ENCODE assay signal across 11 cellular contexts in the genomic region with DNA sequence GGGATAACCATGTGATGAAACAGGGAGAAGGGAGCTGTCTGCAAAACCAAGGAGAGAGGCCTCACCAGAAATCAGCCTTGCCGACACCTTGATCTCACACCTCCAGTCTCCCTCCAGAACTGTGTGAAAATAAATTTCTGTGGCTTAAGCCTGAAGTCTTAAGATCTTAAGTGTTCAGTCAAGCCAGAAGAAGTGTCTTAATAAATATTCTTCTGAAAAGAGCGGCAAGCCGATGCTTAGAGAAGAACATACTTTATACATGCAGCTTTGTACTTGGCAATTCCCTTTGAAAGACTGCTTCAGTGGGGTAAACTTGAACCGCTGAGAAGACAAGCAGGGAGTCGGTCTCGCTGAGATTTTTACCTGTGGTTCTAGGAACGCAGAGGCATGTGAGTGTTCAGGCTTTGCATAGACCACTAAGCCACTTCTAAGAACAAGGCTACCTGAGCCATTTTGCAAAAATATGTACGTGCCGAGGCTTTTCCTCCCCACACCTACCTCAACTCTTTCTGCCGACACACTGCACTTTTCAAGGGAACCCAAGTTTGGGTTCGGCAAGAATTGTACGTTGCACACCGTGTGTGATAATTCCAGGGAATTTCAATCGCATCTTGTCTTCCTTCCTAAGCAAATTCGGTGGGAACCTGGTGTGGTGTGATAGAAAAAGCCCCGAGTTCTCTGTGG. TPM values are rescaled to one million over a fixed set of nuclear protein-coding genes. Genes with fewer than 3 reads are reported as not detected.
A peak's percentile ranks its signal among the peaks of the same experiment; 100 is the strongest.
DNase-seq lines count a peak whose midpoint lies in the region; ATAC-seq and TF ChIP-seq lines count a peak whose summit lies in the region.
"Had no signal": no experiment of that assay in that cellular context is flagged by ENCODE, and none has a peak within 500 bp of the region (broad histone marks: within the 10 kb centered on the region; RNA-seq: fewer than 3 reads in every experiment).

No MANE protein-coding gene starts in this region.

- peak overlapping the region; percentile 55 for H2AK5ac ChIP-seq in mesenchymal stem cell (ENCODE audit: low read length, severe bottlenecking)

- H3K4me3 ChIP-seq in AG10803 (ENCODE audit: low read length) (peak overlapping the region; percentile 74), mesenchymal stem cell (ENCODE audit: insufficient read depth in 1 of 2, low read depth in 1 of 2, low read length in 2 of 2) (no peak overlapping the region)
- H3K4me3 ChIP-seq in Jurkat, Clone E6-1 (ENCODE audit: low read length), result peak overlapping the region; percentile 69

- H3K23ac ChIP-seq in mesenchymal stem cell (ENCODE audit: low read length in 2 of 2), result no peak overlapping the region

- DNase-seq in AG10803 (ENCODE audit: low read depth) (no peak), mesenchymal stem cell (no peak), NOMO-1 (lab: John Stamatoyannopoulos, UW; ENCODE audit: unreplicated experiment in 2 of 2) (no peak), NCI-H526 treated with DMSO at 0.1 percent for 48 hours (lab: John Stamatoyannopoulos, UW) (no peak)
- peak; percentile 93 for DNase-seq in Jurkat, Clone E6-1 (ENCODE audit: low read depth, low spot score)
- peak; percentile 71 to 72 for DNase-seq in activated T-cell treated with anti-CD3 and anti-CD28 coated beads, Interleukin-2, amount 50 U/mL, for 48 hours
- DNase-seq: BE2C, NCI-H69, T1000 had no signal

- H2BK120ac ChIP-seq in mesenchymal stem cell (ENCODE audit: low read depth, low read length), result no peak overlapping the region

- H3K4me2 ChIP-seq in mesenchymal stem cell (ENCODE audit: low read length, poor library complexity, severe bottlenecking), result no peak overlapping the region

- no peak overlapping the region for H2BK5ac ChIP-seq in mesenchymal stem cell (ENCODE audit: low read depth, low read length, poor library complexity, severe bottlenecking)

- H3K79me1 ChIP-seq in mesenchymal stem cell (replicated peaks; ENCODE audit: low read length, poor library complexity, severe bottlenecking), result peaks cover 18% of the 10 kb centered on the region

- H3K9me3 ChIP-seq in mesenchymal stem cell (ENCODE audit: control insufficient read depth, low read length), result no peaks in the 10 kb centered on the region
- H3K9me3 ChIP-seq: BE2C had no signal

- peaks cover 8% of the 10 kb centered on the region for H3K4me1 ChIP-seq in mesenchymal stem cell (ENCODE audit: control insufficient read depth, insufficient read depth, low read depth, low read length)
- H3K4me1 ChIP-seq: BE2C had no signal

- 95% methylated on average over 15 of the region's 16 CpGs for WGBS in mesenchymal stem cell

- no peaks in the 10 kb centered on the region for H3K27me3 ChIP-seq in mesenchymal stem cell (ENCODE audit: control insufficient read depth in 1 of 2, insufficient read depth in 1 of 2, low read length in 2 of 2)
- H3K27me3 ChIP-seq: BE2C had no signal

- no peak overlapping the region for H3K14ac ChIP-seq in mesenchymal stem cell (ENCODE audit: low read length in 2 of 2)

- H2AFZ ChIP-seq in mesenchymal stem cell (ENCODE audit: low read depth, low read length), result peak overlapping the region; percentile 15

- H3K27ac ChIP-seq in mesenchymal stem cell (ENCODE audit: low read length, poor library complexity, severe bottlenecking), result no peak overlapping the region

- no peaks in the 10 kb centered on the region for H3K36me3 ChIP-seq in mesenchymal stem cell (ENCODE audit: control insufficient read depth in 1 of 2, insufficient read depth in 2 of 2, low read depth in 1 of 2, low read length in 2 of 2)
- H3K36me3 ChIP-seq: BE2C had no signal

- H2BK15ac ChIP-seq in mesenchymal stem cell (ENCODE audit: low read depth, poor library complexity, severe bottlenecking), result no peak overlapping the region

- no peak overlapping the region for H3K4ac ChIP-seq in mesenchymal stem cell (ENCODE audit: low read depth in 1 of 2, low read length in 2 of 2)

- peak overlapping the region; percentile 42 to 45 for H2BK12ac ChIP-seq in mesenchymal stem cell (ENCODE audit: low read length in 2 of 2)

- no peak overlapping the region for H4K91ac ChIP-seq in mesenchymal stem cell (ENCODE audit: low read length)

- peak overlapping the region; percentile 46 for H4K8ac ChIP-seq in mesenchymal stem cell (ENCODE audit: low read length)

- no peak for ATAC-seq in GM19351 (IDR thresholded peaks at IDR 0.05; ENCODE audit: unreplicated experiment)
- no peak for ATAC-seq in HG02623 (IDR thresholded peaks at IDR 0.05; ENCODE audit: unreplicated experiment)

- peak overlapping the region in 1 of 2 experiments; percentile 76 for H3K18ac ChIP-seq in mesenchymal stem cell (ENCODE audit: low read depth in 1 of 2, low read length in 2 of 2)

- no peak overlapping the region for H3K9ac ChIP-seq in mesenchymal stem cell (ENCODE audit: low read length)

- no peak for TF ChIP-seq CTCF in AG10803 (conservative IDR thresholded peaks at IDR 0.05; ENCODE audit: low read length)

RNA-seq across cellular contexts. Expression of gene RUNX1, which starts 3.4 kb away (rescaled TPM):
- polyA plus RNA-seq in Jurkat, Clone E6-1 (2012; ENCODE audit: insufficient read depth, insufficient read length), result 63.9 TPM
- 32.6 TPM for polyA plus RNA-seq in mesenchymal stem cell (2013, experiment 1 of 2)
- polyA plus RNA-seq in mesenchymal stem cell (2013, experiment 2 of 2), result 29.7 TPM

Comparison
In these comparisons a context has a peak if more than half of its experiments do, and no peak if none do; other contexts are left out.
1. DNase-seq: peak in Jurkat, Clone E6-1 (single experiment) and activated T-cell treated with anti-CD3 and anti-CD28 coated beads, Interleukin-2, amount 50 U/mL, for 48 hours (2 of 2); none in AG10803 (single experiment), mesenchymal stem cell (single experiment), NOMO-1 (0 of 2) and NCI-H526 treated with DMSO at 0.1 percent for 48 hours (single experiment).
2. H3K4me3 ChIP-seq: peak in AG10803 (single experiment) and Jurkat, Clone E6-1 (single experiment); none in mesenchymal stem cell (0 of 2).